ENCODE assay signal across 8 cellular contexts in genomic region chr12:46267618-46268348, GRCh38. TPM values are rescaled to one million over a fixed set of nuclear protein-coding genes. Genes with fewer than 3 reads are reported as not detected.
DNase-seq lines count a peak whose midpoint lies in the region; ATAC-seq and TF ChIP-seq lines count a peak whose summit lies in the region.

No MANE protein-coding gene starts in this region.

- H3K27ac ChIP-seq in esophagus (ENCODE audit: low read depth in 2 of 2, low read length in 1 of 2) (peak overlapping the region; percentile 72 to 94), neural cell (ENCODE audit: low read length) (peak overlapping the region; percentile 94), upper lobe of left lung (peak overlapping the region; percentile 78 to 92 (median 88))

- no peak for TF ChIP-seq RAD21 in neural cell (conservative IDR thresholded peaks at IDR 0.05)

- peaks cover 71% of the 10 kb centered on the region for H3K79me2 ChIP-seq in neural cell (replicated peaks; ENCODE audit: insufficient read depth, low read length)

- no peak for TF ChIP-seq EP300 in neural cell (conservative IDR thresholded peaks at IDR 0.05; ENCODE audit: poor library complexity, severe bottlenecking)
- TF ChIP-seq EP300 in upper lobe of left lung (IDR thresholded peaks at IDR 0.05) = no peak

- H2AFZ ChIP-seq in neural cell (ENCODE audit: low read depth, low read length) = peak overlapping the region; percentile 90

- H3K27me3 ChIP-seq in esophagus (ENCODE audit: control insufficient read depth in 1 of 2, insufficient read depth in 2 of 2, low read length in 2 of 2) (no peaks in the 10 kb centered on the region), neural cell (ENCODE audit: insufficient read depth, low read depth, low read length) (no peaks in the 10 kb centered on the region), upper lobe of left lung (peaks cover 0 to 20% (median 3%) of the 10 kb centered on the region in 4 donors)

- H3K9me2 ChIP-seq in neural cell (ENCODE audit: insufficient read depth, low read length) = no peaks in the 10 kb centered on the region

- 2 to 3% methylated on average over 50 to 51 of the region's 51 CpGs for WGBS in esophagus, 2 donors
- 1% methylated on average over 43 to 45 of the region's 51 CpGs for WGBS in upper lobe of left lung, 2 donors

- H3K4me1 ChIP-seq in esophagus (ENCODE audit: control insufficient read depth in 2 of 2, insufficient read depth in 2 of 2, low read length in 1 of 2) = peaks cover 0 to 3% of the 10 kb centered on the region in 2 donors
- peaks cover 28 to 44% (median 37%) of the 10 kb centered on the region in 4 donors for H3K4me1 ChIP-seq in upper lobe of left lung

- peak overlapping the region; percentile 79 for H3K4me3 ChIP-seq in LNCaP clone FGC (ENCODE audit: low read depth, low read length)
- peak overlapping the region; percentile 66 to 78 for H3K4me3 ChIP-seq in esophagus (ENCODE audit: low read depth in 1 of 2, low read length in 2 of 2)
- peak overlapping the region; percentile 84 for H3K4me3 ChIP-seq in neural cell (ENCODE audit: low read length)
- peak overlapping the region; percentile 56 to 68 (median 60) for H3K4me3 ChIP-seq in upper lobe of left lung

- H3F3A ChIP-seq in neural cell (ENCODE audit: insufficient read depth, low read length, poor library complexity, severe bottlenecking) = no peaks in the 10 kb centered on the region

- TF ChIP-seq POLR2A in upper lobe of left lung (IDR thresholded peaks at IDR 0.05) = no peak

- H4K20me1 ChIP-seq in neural cell (ENCODE audit: insufficient read depth) = peaks cover 7% of the 10 kb centered on the region

- ATAC-seq in upper lobe of left lung (ENCODE audit: low FRiP score in 2 of 2) = peak; percentile 35 to 39
- ATAC-seq in HG02973 (IDR thresholded peaks at IDR 0.05; ENCODE audit: unreplicated experiment) = no peak

- peak overlapping the region; percentile 97 for H3K9ac ChIP-seq in neural cell (ENCODE audit: low read length)

- H3K9me3 ChIP-seq in esophagus (ENCODE audit: control insufficient read depth in 2 of 2, insufficient read depth in 1 of 2, low read depth in 1 of 2, low read length in 1 of 2) (no peaks in the 10 kb centered on the region), neural cell (ENCODE audit: low read length) (no peaks in the 10 kb centered on the region), upper lobe of left lung (no peaks in the 10 kb centered on the region)

- TF ChIP-seq CTCF in LNCaP clone FGC (IDR thresholded peaks at IDR 0.05; ENCODE audit: control insufficient read depth, extremely low read depth, insufficient read depth) (no peak), neural cell (IDR thresholded peaks at IDR 0.05; ENCODE audit: poor library complexity, severe bottlenecking) (no peak), upper lobe of left lung (IDR thresholded peaks at IDR 0.05) (no peak)

- H3K36me3 ChIP-seq in esophagus (ENCODE audit: control insufficient read depth in 2 of 2, insufficient read depth in 2 of 2, low read length in 1 of 2) (no peaks in the 10 kb centered on the region), neural cell (ENCODE audit: insufficient read depth, low read length) (no peaks in the 10 kb centered on the region), upper lobe of left lung (no peaks in the 10 kb centered on the region)

- DNase-seq in COLO668 (lab: John Stamatoyannopoulos, UW; ENCODE audit: unreplicated experiment) = peak; percentile 55
- DNase-seq in LNCaP clone FGC (ENCODE audit: low read depth) = no peak
- DNase-seq in activated CD4-positive, alpha-beta T cell treated with anti-CD3 and anti-CD28 coated beads, Interleukin-2, amount 50 U/mL, for 48 hours = peak; percentile 48 to 57
- peak; percentile 28 to 80 for DNase-seq in upper lobe of left lung
- no peak for DNase-seq in SKM-1 treated with dmso at 0.1 percent for 144 hours (lab: John Stamatoyannopoulos, UW; ENCODE audit: unreplicated experiment)

- peak overlapping the region; percentile 96 for H3K4me2 ChIP-seq in neural cell (ENCODE audit: low read length)

TF ChIP-seq in neural cell, 6 proteins besides CTCF, POLR2A, EP300 and RAD21:
- TF ChIP-seq SMC3 (conservative IDR thresholded peaks at IDR 0.05; ENCODE audit: poor library complexity) (no peak), MXI1 (conservative IDR thresholded peaks at IDR 0.05; ENCODE audit: poor library complexity, severe bottlenecking) (no peak), EZH2 (IDR thresholded peaks at IDR 0.05; ENCODE audit: borderline replicate concordance, insufficient read depth, low read length, poor library complexity, severe bottlenecking) (no peak), TAF1 (IDR thresholded peaks at IDR 0.05; ENCODE audit: low read depth) (no peak), REST (IDR thresholded peaks at IDR 0.05; ENCODE audit: borderline replicate concordance) (no peak), POLR2AphosphoS5 (IDR thresholded peaks at IDR 0.05) (no peak)

RNA-seq across cellular contexts. Expression of gene SLC38A1, which starts 1.1 kb away (rescaled TPM):
- polyA plus RNA-seq in esophagus (10 to 100 TPM; 14.4 to 16.9 TPM), neural cell (115 and 124 TPM in 2 replicates)
- 410 and 423 TPM in 2 replicates for polyA minus RNA-seq in neural cell
- total RNA-seq in upper lobe of left lung = 10 to 100 TPM; 12.7 to 75.7 (median 49.9) TPM

Comparison
In these comparisons a context has a peak if more than half of its experiments do, and no peak if none do; other contexts are left out.
1. DNase-seq: peak in COLO668 (single experiment), activated CD4-positive, alpha-beta T cell treated with anti-CD3 and anti-CD28 coated beads, Interleukin-2, amount 50 U/mL, for 48 hours (2 of 2) and upper lobe of left lung (2 of 2); none in LNCaP clone FGC (single experiment) and SKM-1 treated with dmso at 0.1 percent for 144 hours (single experiment).
2. Peak in every context shown above with its lines, with median percentiles within 50 percentile points of each other: H3K4me3 ChIP-seq and H3K27ac ChIP-seq.